ENCODE assay signal across 1 cellular context in the genomic region with DNA sequence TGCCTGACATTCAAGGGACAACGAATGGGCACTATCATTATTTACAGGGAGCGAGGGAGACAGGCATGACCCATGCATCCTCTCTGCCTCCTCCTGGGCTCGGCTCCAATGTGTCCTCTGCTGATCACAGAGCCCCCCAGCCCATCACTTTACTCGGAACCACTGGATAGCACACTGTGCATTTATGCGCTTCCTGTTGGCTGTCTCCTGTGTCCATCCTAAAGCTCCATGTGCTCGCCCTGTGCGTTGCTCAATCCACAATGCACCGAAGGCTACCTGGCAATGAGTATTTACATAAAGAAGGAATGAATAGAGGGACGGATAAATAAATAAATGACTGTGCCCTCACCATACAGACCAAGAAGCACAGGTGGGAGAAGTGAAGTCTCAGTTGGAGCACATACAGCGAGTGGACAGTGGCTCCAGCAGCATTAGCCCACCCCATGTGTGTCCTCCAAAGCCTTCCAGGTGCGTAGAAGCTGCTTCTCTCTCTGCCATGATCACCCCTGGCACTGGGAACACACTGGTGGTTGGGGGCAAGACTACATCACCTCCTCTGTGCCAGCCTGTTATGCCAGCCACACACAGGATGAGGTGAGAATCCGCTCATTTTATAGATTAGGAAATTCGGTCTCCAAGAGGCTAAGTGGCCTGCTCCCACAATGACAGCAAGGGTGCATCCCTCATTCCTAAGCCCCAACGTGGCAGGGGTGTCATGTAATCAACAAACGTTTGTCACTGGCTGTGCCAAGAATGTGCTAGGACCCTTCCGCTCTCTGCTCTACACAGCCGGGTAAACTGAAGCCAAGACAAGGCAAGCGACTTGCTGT.
TF ChIP-seq lines count a peak whose summit lies in the region.

No MANE protein-coding gene starts in this region.

TF ChIP-seq in HepG2, 621 proteins besides CTCF, POLR2A, EP300 and RAD21 (continued from another document):
- TF ChIP-seq HMGXB4 (CRISPR knock-in tag; IDR thresholded peaks at IDR 0.05; ENCODE audit: borderline replicate concordance in 1 of 2, low read depth in 1 of 2), result 0 out of 4 replicates have a peak, but pooled peaks of 1 of the 2 experiments have one; percentile 12
- TF ChIP-seq MYNN (CRISPR knock-in tag; IDR thresholded peaks at IDR 0.05; ENCODE audit: low read depth), result no peak
- TF ChIP-seq SALL1 (CRISPR knock-in tag; IDR thresholded peaks at IDR 0.05), result peak; percentile 30; the same call in 1 of the 2 replicates
- TF ChIP-seq PHF21A (CRISPR knock-in tag; IDR thresholded peaks at IDR 0.05), result peak; percentile 41; the same call in 1 of the 2 replicates
- TF ChIP-seq ZNF772 (CRISPR knock-in tag; IDR thresholded peaks at IDR 0.05), result 0 out of 2 replicates have a peak, but pooled peaks have one; percentile 16
- no peak for TF ChIP-seq FUBP1 (CRISPR knock-in tag; IDR thresholded peaks at IDR 0.05; ENCODE audit: borderline replicate concordance)
- TF ChIP-seq TMF1 (CRISPR knock-in tag; IDR thresholded peaks at IDR 0.05; ENCODE audit: low read depth), result no peak
- TF ChIP-seq MAFF (IDR thresholded peaks at IDR 0.05; ENCODE audit: low read depth, low read length), result no peak
- TF ChIP-seq SIX4 (CRISPR knock-in tag; IDR thresholded peaks at IDR 0.05), result no peak
- no peak for TF ChIP-seq CREB1 (IDR thresholded peaks at IDR 0.05)
- TF ChIP-seq CREB1 (CRISPR knock-in tag; IDR thresholded peaks at IDR 0.05), result no peak
- TF ChIP-seq HES4 (CRISPR knock-in tag; IDR thresholded peaks at IDR 0.05; ENCODE audit: borderline replicate concordance), result no peak
- TF ChIP-seq TEAD3 (CRISPR knock-in tag; optimal IDR thresholded peaks at IDR 0.05; ENCODE audit: borderline replicate concordance), result peak; percentile 10
- TF ChIP-seq KLF16 (CRISPR knock-in tag; IDR thresholded peaks at IDR 0.05), result 0 out of 4 replicates have a peak, but pooled peaks of 1 of the 2 experiments have one; percentile 33
- no peak for TF ChIP-seq SETDB1 (CRISPR knock-in tag; IDR thresholded peaks at IDR 0.05; ENCODE audit: borderline replicate concordance)
- no peak for TF ChIP-seq SRSF9 (IDR thresholded peaks at IDR 0.05; ENCODE audit: borderline replicate concordance, insufficient read depth, low read depth, low read length, poor library complexity, severe bottlenecking)
- no peak for TF ChIP-seq DBP (CRISPR knock-in tag; IDR thresholded peaks at IDR 0.05; ENCODE audit: not compliant biosample characterization)
- TF ChIP-seq HOXD1 (CRISPR knock-in tag; IDR thresholded peaks at IDR 0.05), result no peak
- TF ChIP-seq MAF1 (CRISPR knock-in tag; IDR thresholded peaks at IDR 0.05; ENCODE audit: borderline replicate concordance), result no peak
- TF ChIP-seq CENPX (CRISPR knock-in tag; IDR thresholded peaks at IDR 0.05), result no peak
- peak; percentile 40; the same call in 1 of the 2 replicates for TF ChIP-seq ZNF747 (CRISPR knock-in tag; IDR thresholded peaks at IDR 0.05; ENCODE audit: borderline replicate concordance)
- TF ChIP-seq ZNF678 (CRISPR knock-in tag; IDR thresholded peaks at IDR 0.05), result no peak
- no peak for TF ChIP-seq ZNF550 (CRISPR knock-in tag; IDR thresholded peaks at IDR 0.05; ENCODE audit: borderline replicate concordance)
- peak; percentile 14; the same call in 1 of the 2 replicates for TF ChIP-seq ZHX1 (CRISPR knock-in tag; IDR thresholded peaks at IDR 0.05; ENCODE audit: low read depth)
- TF ChIP-seq ZNF572 (CRISPR knock-in tag; IDR thresholded peaks at IDR 0.05), result 0 out of 2 replicates have a peak, but pooled peaks have one; percentile 17
- TF ChIP-seq ZNF574 (CRISPR knock-in tag; IDR thresholded peaks at IDR 0.05), result peak; percentile 13; the same call in 1 of the 2 replicates
- no peak for TF ChIP-seq ZFP1 (CRISPR knock-in tag; IDR thresholded peaks at IDR 0.05)
- no peak for TF ChIP-seq TRIM22 (IDR thresholded peaks at IDR 0.05)
- TF ChIP-seq ZNF44 (CRISPR knock-in tag; IDR thresholded peaks at IDR 0.05), result no peak
- TF ChIP-seq RERE (CRISPR knock-in tag; IDR thresholded peaks at IDR 0.05; ENCODE audit: low read depth), result no peak
- no peak for TF ChIP-seq ZNF724P (CRISPR knock-in tag; IDR thresholded peaks at IDR 0.05; ENCODE audit: borderline replicate concordance)
